Comparison of ENCODE assay signal across 18 cellular contexts in genomic region chr14:99549684-99550083, GRCh38. TPM values are rescaled to one million over a fixed set of nuclear protein-coding genes. Genes with fewer than 3 reads are reported as not detected.
DNase-seq lines count a peak whose midpoint lies in the region; ATAC-seq and TF ChIP-seq lines count a peak whose summit lies in the region.
"Had no signal": no experiment of that assay in that cellular context is flagged by ENCODE, and none has a peak within 500 bp of the region (broad histone marks: within the 10 kb centered on the region; RNA-seq: fewer than 3 reads in every experiment).

No MANE protein-coding gene starts in this region.

- no peak for TF ChIP-seq RAD21 in IMR-90 (IDR thresholded peaks at IDR 0.05; ENCODE audit: low read length)

- no peaks in the 10 kb centered on the region for H3F3A ChIP-seq in smooth muscle cell (ENCODE audit: low read depth)

- peaks cover 69% of the 10 kb centered on the region for H3K4me1 Mint-ChIP-seq in nephron progenitor cell
- H3K4me1 Mint-ChIP-seq: stimulated activated memory B cell treated with anti-CD40 and anti-IgM and Interleukin-4, amounts not matched to agents 10 μg/mL and 1 μg/mL and 100 μg/mL, for 72 hours had no signal

- TF ChIP-seq EP300 in tibial nerve (IDR thresholded peaks at IDR 0.05) = no peak

- no peak overlapping the region for H3K4ac ChIP-seq in IMR-90 (ENCODE audit: low read depth, low read length)

- H3K36me3 ChIP-seq in BLaER1 (no peaks in the 10 kb centered on the region; the same call in 1 of the 2 replicates), IMR-90 (ENCODE audit: control insufficient read depth, insufficient read depth, low read length) (no peaks in the 10 kb centered on the region), tibial nerve (no peaks in the 10 kb centered on the region), smooth muscle cell (ENCODE audit: low read depth) (no peaks in the 10 kb centered on the region)
- H3K36me3 ChIP-seq: tibial artery had no signal

- no peak overlapping the region for H2AFZ ChIP-seq in IMR-90 (replicated peaks; ENCODE audit: low read length, poor library complexity)
- H2AFZ ChIP-seq in smooth muscle cell (ENCODE audit: low read depth) = no peak overlapping the region

- H3K18ac ChIP-seq in IMR-90 (ENCODE audit: low read depth, low read length) = no peak overlapping the region

- dilution Hi-C loops in IMR-90 (cut with HindIII; ENCODE audit: low sequenced_read_pairs, unreplicated experiment) = no loop called here

- TF ChIP-seq CTCF in IMR-90 (conservative IDR thresholded peaks at IDR 0.05; ENCODE audit: low read depth, low read length) (no peak), nephron progenitor cell (IDR thresholded peaks at IDR 0.05) (no peak), tibial nerve (IDR thresholded peaks at IDR 0.05) (no peak), smooth muscle cell (IDR thresholded peaks at IDR 0.05; ENCODE audit: borderline replicate concordance, insufficient read depth, poor library complexity, severe bottlenecking) (no peak)

- H3K27ac ChIP-seq in BLaER1 (peak overlapping the region; percentile 66), IMR-90 (ENCODE audit: insufficient read depth, low read length) (no peak overlapping the region), tibial nerve (no peak overlapping the region), smooth muscle cell (ENCODE audit: low read depth) (no peak overlapping the region)
- H3K27ac ChIP-seq: tibial artery had no signal

- no peak overlapping the region for H2BK5ac ChIP-seq in IMR-90 (ENCODE audit: low read depth, low read length, poor library complexity, severe bottlenecking)

- H3K9ac ChIP-seq in BLaER1 (peak overlapping the region; percentile 20), IMR-90 (ENCODE audit: low read depth, low read length) (no peak overlapping the region), smooth muscle cell (ENCODE audit: low read depth) (no peak overlapping the region)

- no peak overlapping the region for H3K4me3 Mint-ChIP-seq in nephron progenitor cell
- H3K4me3 Mint-ChIP-seq: activated naive CD4-positive, alpha-beta T cell treated with anti-CD3 and anti-CD28 coated beads for 36 hours; CD8-positive, alpha-beta memory T cell; stimulated activated memory B cell treated with anti-CD40 and anti-IgM and Interleukin-4, amounts not matched to agents 10 μg/mL and 1 μg/mL and 100 μg/mL, for 72 hours had no signal

- peak; percentile 42 for ATAC-seq in IMR-90 (ENCODE audit: low read depth)
- ATAC-seq: stimulated activated memory B cell treated with anti-CD40 and anti-IgM and Interleukin-4, amounts not matched to agents 10 μg/mL and 1 μg/mL and 100 μg/mL, for 72 hours had no signal

- H4K5ac ChIP-seq in IMR-90 (ENCODE audit: low read depth, low read length) = no peak overlapping the region

- in situ Hi-C loops in IMR-90 (cut with MboI; ENCODE audit: low sequenced_read_pairs) = no loop called here

- peak overlapping the region; percentile 80 for H3K27ac Mint-ChIP-seq in nephron progenitor cell
- H3K27ac Mint-ChIP-seq: activated naive CD4-positive, alpha-beta T cell treated with anti-CD3 and anti-CD28 coated beads for 36 hours; CD8-positive, alpha-beta memory T cell; stimulated activated memory B cell treated with anti-CD40 and anti-IgM and Interleukin-4, amounts not matched to agents 10 μg/mL and 1 μg/mL and 100 μg/mL, for 72 hours had no signal

- H3K9me1 ChIP-seq in IMR-90 (ENCODE audit: insufficient read depth, low read length) = peaks cover 9% of the 10 kb centered on the region

- POLR2A ChIA-PET in IMR-90 (lab: Charles Lee; ENCODE audit: unreplicated experiment) = no interaction called here

- no TSS peak for BruUV-seq in IMR-90 (replicated peaks; lab: Mats Ljungman, UMichigan)

- H3K4me2 ChIP-seq in BLaER1 (peak overlapping the region; percentile 73), IMR-90 (ENCODE audit: low read depth, low read length) (no peak overlapping the region), smooth muscle cell (no peak overlapping the region)

- H3K56ac ChIP-seq in IMR-90 (ENCODE audit: extremely low read depth, insufficient read depth, low read length) = no peak overlapping the region

- no peaks in the 10 kb centered on the region for H3K36me3 Mint-ChIP-seq in nephron progenitor cell (ENCODE audit: low read depth)
- H3K36me3 Mint-ChIP-seq: CD8-positive, alpha-beta memory T cell; stimulated activated memory B cell treated with anti-CD40 and anti-IgM and Interleukin-4, amounts not matched to agents 10 μg/mL and 1 μg/mL and 100 μg/mL, for 72 hours had no signal

- DNase-seq in IMR-90 (peak; percentile 16), amniotic epithelial cell (ENCODE audit: low read depth) (peak; percentile 72), nephron progenitor cell (no peak), tibial nerve (ENCODE audit: low spot score in 2 of 2) (no peak), smooth muscle cell (lab: John Stamatoyannopoulos, UW; ENCODE audit: unreplicated experiment) (no peak), NCI-H2081 treated with DMSO at 0.1 percent for 48 hours (lab: John Stamatoyannopoulos, UW) (no peak), NCI-H1694 treated with DMSO at 0.1 percent for 48 hours (lab: John Stamatoyannopoulos, UW) (no peak)
- DNase-seq: activated CD4-positive, alpha-beta T cell treated with anti-CD3 and anti-CD28 coated beads, Interleukin-2, amount 50 U/mL, for 48 hours; activated naive CD4-positive, alpha-beta T cell treated with anti-CD3 and anti-CD28 coated beads for 36 hours; CD8-positive, alpha-beta memory T cell; H7; MV-4-11; NCI-H2107; stimulated activated CD4-positive, alpha-beta T cell treated with anti-CD3 and anti-CD28 coated beads, Interleukin-15, amount 100 ng/mL, for 24 hours; tibial artery had no signal

- intact Hi-C loops in IMR-90 (cut with micrococcal nuclease) = no loop called here

- H3K4me1 ChIP-seq in BLaER1 (peaks cover 89% of the 10 kb centered on the region), IMR-90 (ENCODE audit: control insufficient read depth, insufficient read depth, low read length) (peaks cover 6% of the 10 kb centered on the region; the same call in 1 of the 2 replicates), tibial nerve (no peaks in the 10 kb centered on the region), smooth muscle cell (ENCODE audit: low read depth) (peaks cover 29% of the 10 kb centered on the region)

- peaks cover 4% of the 10 kb centered on the region for H3K79me2 ChIP-seq in smooth muscle cell (ENCODE audit: low read depth)

- H3K9me3 ChIP-seq in BLaER1 (no peaks in the 10 kb centered on the region), IMR-90 (ENCODE audit: control insufficient read depth, insufficient read depth, low read length) (no peaks in the 10 kb centered on the region), tibial nerve (no peaks in the 10 kb centered on the region), smooth muscle cell (replicated peaks; ENCODE audit: low read depth) (no peaks in the 10 kb centered on the region)
- H3K9me3 ChIP-seq: tibial artery had no signal

- H4K20me1 ChIP-seq in BLaER1 (peaks cover 99% of the 10 kb centered on the region), IMR-90 (ENCODE audit: insufficient read depth, low read length) (peaks cover 58% of the 10 kb centered on the region), smooth muscle cell (ENCODE audit: low read depth) (peaks cover 42% of the 10 kb centered on the region)

- H2BK120ac ChIP-seq in IMR-90 (ENCODE audit: low read depth, low read length) = no peak overlapping the region

- H4K8ac ChIP-seq in IMR-90 (ENCODE audit: low read depth in 2 of 2, low read length in 2 of 2) = no peak overlapping the region

- peak overlapping the region; percentile 8; the same call in 1 of the 2 replicates for H2BK20ac ChIP-seq in IMR-90 (ENCODE audit: low read depth, low read length)

- H3K4me3 ChIP-seq in BLaER1 (no peak overlapping the region), IMR-90 (ENCODE audit: insufficient read depth, low read depth, low read length) (no peak overlapping the region), tibial nerve (no peak overlapping the region), smooth muscle cell (no peak overlapping the region)
- H3K4me3 ChIP-seq: tibial artery had no signal

- no peak overlapping the region for H3K23ac ChIP-seq in IMR-90 (ENCODE audit: low read depth, low read length)

- H3K14ac ChIP-seq in IMR-90 (replicated peaks; ENCODE audit: low read depth, low read length) = no peak overlapping the region

- peaks cover 5% of the 10 kb centered on the region for H3K27me3 Mint-ChIP-seq in nephron progenitor cell (ENCODE audit: low read depth, poor library complexity)
- H3K27me3 Mint-ChIP-seq: CD8-positive, alpha-beta memory T cell had no signal

- H2AK5ac ChIP-seq in IMR-90 (ENCODE audit: low read depth, low read length) = no peak overlapping the region

- CTCF ChIA-PET in IMR-90 (lab: Yijun Ruan, JAX) = no interaction called here

- peak overlapping the region; percentile 23 for H2AK9ac ChIP-seq in IMR-90 (replicated peaks; ENCODE audit: low read depth, low read length, poor library complexity)

- no peak overlapping the region for H2BK15ac ChIP-seq in IMR-90 (ENCODE audit: low read depth, low read length)

- peaks cover 46 to 88% of the 10 kb centered on the region in 2 experiments for H3K79me1 ChIP-seq in IMR-90 (ENCODE audit: low read depth in 1 of 2, low read length in 2 of 2)

- H3K9me3 Mint-ChIP-seq in nephron progenitor cell = no peaks in the 10 kb centered on the region
- H3K9me3 Mint-ChIP-seq: activated naive CD4-positive, alpha-beta T cell treated with anti-CD3 and anti-CD28 coated beads for 36 hours; CD8-positive, alpha-beta memory T cell; neural crest cell; stimulated activated memory B cell treated with anti-CD40 and anti-IgM and Interleukin-4, amounts not matched to agents 10 μg/mL and 1 μg/mL and 100 μg/mL, for 72 hours had no signal

- TF ChIP-seq POLR2A in IMR-90 (IDR thresholded peaks at IDR 0.05; ENCODE audit: low read depth, low read length) = no peak
- no peak for TF ChIP-seq POLR2A in tibial nerve (IDR thresholded peaks at IDR 0.05)

- H4K91ac ChIP-seq in IMR-90 (ENCODE audit: insufficient read depth, low read depth, low read length) = no peak overlapping the region

- H3K27me3 ChIP-seq in BLaER1 (no peaks in the 10 kb centered on the region), IMR-90 (ENCODE audit: control insufficient read depth, insufficient read depth, low read length) (no peaks in the 10 kb centered on the region), tibial nerve (no peaks in the 10 kb centered on the region), smooth muscle cell (ENCODE audit: low read depth) (no peaks in the 10 kb centered on the region)
- H3K27me3 ChIP-seq: tibial artery had no signal

- WGBS in IMR-90 (ENCODE audit: extremely low coverage in 2 of 2, insufficient read length in 1 of 2), 2 experiments = 82% methylated on average over 5 of the region's 10 CpGs; no CpG with 5 or more reads in 1 of the 2 experiments
- WGBS in tibial nerve, 2 donors = 59 to 68% methylated on average over 10 of the region's 10 CpGs
- WGBS in smooth muscle cell (ENCODE audit: low lambda C conversion rate) = 68% methylated on average over 10 of the region's 10 CpGs

TF ChIP-seq in IMR-90, 13 proteins besides CTCF, POLR2A, EP300 and RAD21 (continues in another document):
- no peak for TF ChIP-seq MXI1 (IDR thresholded peaks at IDR 0.05; ENCODE audit: borderline replicate concordance, low read depth, low read length)

RNA-seq across cellular contexts. Expression of gene CCDC85C, which starts 54.3 kb away (rescaled TPM):
- 13.9 and 16.0 TPM in 2 replicates for total RNA-seq in IMR-90 (2012; rRNA removed)
- 19.0 and 22.2 TPM in 2 replicates for polyA plus RNA-seq in IMR-90 (2012; rRNA removed)
- polyA plus RNA-seq in IMR-90 (2012; cell fraction: cytosol; rRNA removed) = 10.9 and 15.5 TPM in 2 replicates
- 11.3 and 20.4 TPM in 2 replicates for polyA plus RNA-seq in IMR-90 (2012; cell fraction: nucleus; rRNA removed; ENCODE audit: low replicate concordance)
- total RNA-seq in tibial nerve = 1 to 10 TPM in 2 of 4 donors, under 1 TPM in 2; 0.60 to 4.6 (median 1.8) TPM
- 4.0 and 4.8 TPM in 2 replicates for total RNA-seq in smooth muscle cell
- polyA plus RNA-seq in smooth muscle cell = 5.2 and 6.5 TPM in 2 replicates

Comparison
In these comparisons a context has a peak if more than half of its experiments do, and no peak if none do; other contexts are left out.
1. DNase-seq: peak in IMR-90 (single experiment) and amniotic epithelial cell (single experiment); none in nephron progenitor cell (single experiment), tibial nerve (0 of 2), smooth muscle cell (single experiment), NCI-H2081 treated with DMSO at 0.1 percent for 48 hours (single experiment) and NCI-H1694 treated with DMSO at 0.1 percent for 48 hours (single experiment).